ENCODE assay signal across 8 cellular contexts in the genomic region with DNA sequence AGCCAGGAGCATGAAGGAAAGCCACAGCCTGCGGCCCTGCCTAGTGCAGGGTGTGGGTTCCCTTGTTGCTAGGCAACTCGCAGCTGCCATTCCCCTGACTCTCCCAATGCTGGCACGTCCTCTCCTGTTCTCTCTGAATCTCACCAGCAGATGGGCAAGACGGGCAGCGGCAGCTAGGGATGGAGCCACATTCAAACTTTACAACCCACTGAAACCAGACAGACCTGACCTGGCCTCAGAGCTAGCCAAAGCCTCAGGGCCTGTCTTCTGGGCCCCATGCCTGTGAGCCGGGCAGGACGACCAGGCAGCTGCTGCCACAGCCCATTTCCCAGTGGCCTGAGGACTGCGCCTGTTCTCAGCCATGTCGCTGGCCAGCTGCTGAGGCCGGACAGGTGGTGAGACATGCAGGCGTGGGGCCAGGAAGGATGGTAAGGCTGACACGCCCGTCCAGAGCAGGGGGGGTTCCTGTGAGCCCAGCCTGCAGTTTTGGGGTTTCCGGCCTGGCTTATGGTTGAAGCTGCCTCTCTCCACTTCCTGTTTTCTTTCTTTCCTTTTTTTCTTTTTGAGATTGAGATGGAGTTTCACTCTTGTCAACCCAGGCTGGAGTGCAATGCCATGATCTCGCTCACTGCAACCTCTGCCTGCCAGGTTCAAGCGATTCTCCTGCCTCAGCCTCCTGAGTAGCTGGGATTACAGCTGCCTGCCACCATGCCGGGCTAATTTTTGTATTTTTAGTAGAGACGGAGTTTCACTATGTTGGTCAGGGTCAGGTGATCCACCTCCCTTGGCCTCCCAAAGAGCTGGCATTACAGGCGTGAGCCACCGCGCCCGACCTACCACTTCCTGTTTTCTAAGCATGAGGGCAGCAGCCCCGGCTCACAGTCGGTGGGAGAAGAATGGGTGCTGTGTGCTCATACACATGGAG. TPM values are rescaled to one million over a fixed set of nuclear protein-coding genes. Genes with fewer than 3 reads are reported as not detected.
DNase-seq lines count a peak whose midpoint lies in the region; ATAC-seq, FAIRE-seq and TF ChIP-seq lines count a peak whose summit lies in the region.

No MANE protein-coding gene starts in this region.

- DNase-seq in CD4-positive, alpha-beta T cell = peak; percentile 51 to 83 (median 74)
- DNase-seq in T-helper 17 cell (peak; percentile 52 to 61 (median 55)), GM12878 (ENCODE audit: low read depth, low spot score) (peak; percentile 65), osteoblast (ENCODE audit: insufficient read length, low spot score, missing footprints) (peak; percentile 76), NCI-H524 (lab: John Stamatoyannopoulos, UW) (no peak), NCI-H446 (lab: John Stamatoyannopoulos, UW) (no peak), HuH-7.5 (ENCODE audit: low spot score) (no peak)

- peaks cover 64% of the 10 kb centered on the region for H3K4me1 Mint-ChIP-seq in CD4-positive, alpha-beta T cell (ENCODE audit: low read depth)
- H3K4me1 Mint-ChIP-seq in T-helper 17 cell = peaks cover 44% of the 10 kb centered on the region

- CTCF ChIA-PET in CD4-positive, alpha-beta T cell (lab: Charles Lee) = interaction anchor here (1.1 to 2.1 kb wide), 8 partner anchors 10 to 119 kb away, joined by 3 to 12 read pairs (median 5); no protein-coding TSS in a partner anchor
- CTCF ChIA-PET in GM12878 (lab: Yijun Ruan, JAX) = interaction anchor here (0.6 to 2.3 kb wide), 6 partner anchors 15 to 397 kb away, joined by 3 to 10 read pairs (median 4); partner anchors contain the start of gene TOMM22

- FAIRE-seq in GM12878 (lab: Jason Lieb, UNC) = peak; percentile 84

- H3K4me3 ChIP-seq in GM12878 (peak overlapping the region; percentile 61), osteoblast (ENCODE audit: insufficient read depth, low read length) (no peak overlapping the region)

- SMC1A ChIA-PET in GM12878 (lab: Charles Lee; ENCODE audit: uncharacterized antibody, unreplicated experiment) = interaction anchor here (1.1 to 1.7 kb wide), 5 partner anchors 18 to 68 kb away, joined by 3 to 7 read pairs (median 4); no protein-coding TSS in a partner anchor

- TF ChIP-seq CTCF in CD4-positive, alpha-beta T cell (IDR thresholded peaks at IDR 0.05) = no peak
- TF ChIP-seq CTCF in GM12878 (IDR thresholded peaks at IDR 0.05 in 2 of 3, conservative IDR thresholded peaks at IDR 0.05 in 1 of 3; ENCODE audit: control insufficient read depth in 2 of 3, extremely low read depth in 1 of 3, insufficient read depth in 1 of 3, low read depth in 3 of 3, low read length in 3 of 3) (no peak), osteoblast (IDR thresholded peaks at IDR 0.05; ENCODE audit: extremely low read depth, low read depth, low read length) (no peak)

- peaks cover 88% of the 10 kb centered on the region for H3K36me3 Mint-ChIP-seq in CD4-positive, alpha-beta T cell (ENCODE audit: low read depth)
- peaks cover 11% of the 10 kb centered on the region for H3K36me3 Mint-ChIP-seq in T-helper 17 cell (ENCODE audit: low read depth)

- TF ChIP-seq EP300 in GM12878 (IDR thresholded peaks at IDR 0.05; ENCODE audit: borderline replicate concordance in 1 of 2, control insufficient read depth in 1 of 2, low read depth in 2 of 2, low read length in 2 of 2) = peak; percentile 44 to 48; a peak in 2 of 4 replicates

- H3K4me2 ChIP-seq in GM12878 (ENCODE audit: control insufficient read depth, insufficient read depth) (peak overlapping the region; percentile 90), osteoblast (ENCODE audit: insufficient read depth, low read length) (no peak overlapping the region)

- WGBS in GM12878 (ENCODE audit: insufficient coverage, insufficient replicate concordance, low lambda C conversion rate, missing lambda C conversion rate) = 1% methylated on average over 24 of the region's 24 CpGs

- RAD21 ChIA-PET in GM12878 (lab: Charles Lee; ENCODE audit: unreplicated experiment) = interaction anchor here (0.9 to 2.1 kb wide), 4 partner anchors 16 to 118 kb away, joined by 3 to 11 read pairs (median 4); partner anchors contain the start of gene GTPBP1

- TF ChIP-seq POLR2A in GM12878 (IDR thresholded peaks at IDR 0.05; ENCODE audit: low read depth, low read length) = peak; percentile 34

- H3K27ac ChIP-seq in CD4-positive, alpha-beta T cell (ENCODE audit: low read depth, low read length) = peak overlapping the region; percentile 81
- H3K27ac ChIP-seq in GM12878 (ENCODE audit: control insufficient read depth, insufficient read depth) (peak overlapping the region; percentile 93), osteoblast (ENCODE audit: low read depth, low read length) (no peak overlapping the region)

- BruUV-seq in GM12878 (replicated peaks; lab: Mats Ljungman, UMichigan) = no TSS peak

- peak overlapping the region; percentile 99 for H3K4me3 Mint-ChIP-seq in CD4-positive, alpha-beta T cell
- peak overlapping the region; percentile 100 for H3K4me3 Mint-ChIP-seq in T-helper 17 cell

- H3K27me3 Mint-ChIP-seq in CD4-positive, alpha-beta T cell = no peaks in the 10 kb centered on the region
- no peaks in the 10 kb centered on the region for H3K27me3 Mint-ChIP-seq in T-helper 17 cell

- intact Hi-C loops in CD4-positive, alpha-beta T cell (cut with DNase I, micrococcal nuclease) = loop anchor here (1.0 to 5.0 kb wide), 2 partner anchors 46 to 91 kb away; partner anchors contain the start of genes GTPBP1 (in 1 of the 2) and NPTXR (in 1 of the 2)
- intact Hi-C loops in GM12878 (cut with micrococcal nuclease; ENCODE audit: unreplicated experiment) = loop anchor here (10.0 kb wide), 1 partner anchor 907 kb away; the partner anchor contains the start of genes ANKRD54 and EIF3L

- H3K36me3 ChIP-seq in GM12878 (ENCODE audit: control insufficient read depth in 2 of 2, insufficient read depth in 2 of 2, low read length in 1 of 2) (peaks cover 28 to 29% of the 10 kb centered on the region in 2 experiments), osteoblast (ENCODE audit: insufficient read depth, low read length) (peaks cover 51% of the 10 kb centered on the region)

- H3K9me3 Mint-ChIP-seq in CD4-positive, alpha-beta T cell = no peaks in the 10 kb centered on the region

- no peaks in the 10 kb centered on the region for H3K27me3 ChIP-seq in CD4-positive, alpha-beta T cell (ENCODE audit: control insufficient read depth, insufficient read depth, low read length)
- H3K27me3 ChIP-seq in GM12878 (replicated peaks in 1 of 2; ENCODE audit: control insufficient read depth in 2 of 2, insufficient read depth in 2 of 2, low read length in 1 of 2) = no peaks in the 10 kb centered on the region
- H3K27me3 ChIP-seq in osteoblast (ENCODE audit: insufficient read depth, low read length) = no peaks in the 10 kb centered on the region

- no peaks in the 10 kb centered on the region for H4K20me1 ChIP-seq in GM12878 (ENCODE audit: control insufficient read depth, insufficient read depth)
- H4K20me1 ChIP-seq in osteoblast (ENCODE audit: insufficient read depth, low read length) = no peaks in the 10 kb centered on the region

- ATAC-seq in CD4-positive, alpha-beta T cell (ENCODE audit: poor library complexity) = peak; percentile 59
- peak; percentile 43 for ATAC-seq in HG02973 (IDR thresholded peaks at IDR 0.05; ENCODE audit: unreplicated experiment)
- peak; percentile 57 for ATAC-seq in T-helper 17 cell
- peak; percentile 70 for ATAC-seq in GM12878

- peak overlapping the region; percentile 37 for H2AFZ ChIP-seq in GM12878 (ENCODE audit: control insufficient read depth, low read depth, low read length)
- no peak overlapping the region for H2AFZ ChIP-seq in osteoblast (ENCODE audit: low read length)

- peaks cover 27% of the 10 kb centered on the region for H3K4me1 ChIP-seq in GM12878 (ENCODE audit: control insufficient read depth, insufficient read depth, low read length)
- H3K4me1 ChIP-seq in osteoblast (ENCODE audit: insufficient read depth, low read length) = peaks cover 18% of the 10 kb centered on the region

- H3K79me2 ChIP-seq in GM12878 (ENCODE audit: control insufficient read depth, insufficient read depth, low read length) = peaks cover 52% of the 10 kb centered on the region
- peaks cover 30% of the 10 kb centered on the region for H3K79me2 ChIP-seq in osteoblast (ENCODE audit: insufficient read depth, low read length)

- POLR2A ChIA-PET in CD4-positive, alpha-beta T cell (lab: Charles Lee) = interaction anchor here (0.7 to 25.2 kb wide), 20 partner anchors 11 to 568 kb away, joined by 3 to 752 read pairs (median 4); partner anchors contain the start of genes CBX6, CBY1, FAM227A and GTPBP1
- POLR2A ChIA-PET in GM12878 (lab: Charles Lee) = interaction anchor here (1.4 to 5.1 kb wide), 2 partner anchors 45 to 53 kb away, joined by 3 to 27 read pairs; partner anchors contain the start of gene GTPBP1

- H3K9ac ChIP-seq in GM12878 (ENCODE audit: control insufficient read depth, insufficient read depth, low read length) = peak overlapping the region; percentile 63

- no peaks in the 10 kb centered on the region for H3K9me3 ChIP-seq in CD4-positive, alpha-beta T cell (ENCODE audit: control insufficient read depth, low read length)
- H3K9me3 ChIP-seq in T-helper 17 cell (ENCODE audit: control insufficient read depth, low read length, poor library complexity, severe bottlenecking) (no peaks in the 10 kb centered on the region), GM12878 (replicated peaks; ENCODE audit: control insufficient read depth, insufficient read depth, low read length) (no peaks in the 10 kb centered on the region), osteoblast (ENCODE audit: low read depth, low read length) (no peaks in the 10 kb centered on the region)

- TF ChIP-seq RAD21 in GM12878 (IDR thresholded peaks at IDR 0.05; ENCODE audit: insufficient read depth, low read depth, low read length) = no peak

- H3K27ac Mint-ChIP-seq in CD4-positive, alpha-beta T cell = peak overlapping the region; percentile 99
- peak overlapping the region; percentile 98 for H3K27ac Mint-ChIP-seq in T-helper 17 cell

- in situ Hi-C loops in GM12878 (cut with MboI) = no loop called here

RNA-seq across cellular contexts. Expression of gene SUN2, which starts 4.1 kb away (rescaled TPM):
- total RNA-seq in CD4-positive, alpha-beta T cell = 100 to 1,000 TPM; 440 to 453 TPM
- total RNA-seq in T-helper 17 cell = 100 to 1,000 TPM; 426 to 485 TPM
- 163 and 168 TPM in 2 replicates for total RNA-seq in GM12878 (2013; cell fraction: nucleolus; rRNA removed)
- 69.8 and 87.5 TPM in 2 replicates for total RNA-seq in GM12878 (2014; rRNA removed)
- total RNA-seq in GM12878 (2014; rRNA removed; fragmentation: Illumina TruSeq; extraction: Trizol) = 30.6 and 33.1 TPM in 2 replicates
- total RNA-seq in GM12878 (2021) = 93.4 and 107 TPM in 2 replicates
- 26.3 TPM for polyA plus RNA-seq in GM12878 (2011; ENCODE audit: low read depth)
- 18.6 and 38.7 TPM in 2 replicates for polyA plus RNA-seq in GM12878 (2011; rRNA removed)
- 48.0 and 68.9 TPM in 2 replicates for polyA plus RNA-seq in GM12878 (2011; cell fraction: cytosol; rRNA removed)
- 156 and 202 TPM in 2 replicates for polyA plus RNA-seq in GM12878 (2011; cell fraction: nucleus; rRNA removed)
- polyA plus RNA-seq in GM12878 (2012) = 56.9 and 62.2 TPM in 2 replicates
- polyA plus RNA-seq in GM12878 (2014; fragmentation: Illumina TruSeq; extraction: Trizol) = 8.7 and 26.2 TPM in 2 replicates
- under 1 TPM; 0.18 to 0.95 TPM for polyA plus RNA-seq in GM12878 (2014; fragmentation: Nextera tagmentation; extraction: Ambion mirVana)
- 78.0 and 103 TPM in 2 replicates for polyA plus RNA-seq in GM12878 (2014; rRNA removed)
- polyA plus RNA-seq in GM12878 (2016; fragmentation: Nextera tagmentation; extraction: Ambion mirVana) = 10 to 100 TPM; 10.4 to 40.8 TPM
- 49.2 and 105 TPM in 2 replicates for polyA minus RNA-seq in GM12878 (2011; rRNA and poly(A)+ RNA removed)
- polyA minus RNA-seq in GM12878 (2011; cell fraction: cytosol; rRNA and poly(A)+ RNA removed) = 31.7 and 37.9 TPM in 2 replicates
- 52.8 and 89.5 TPM in 2 replicates for polyA minus RNA-seq in GM12878 (2011; cell fraction: nucleus; rRNA and poly(A)+ RNA removed)
- total RNA-seq in osteoblast = 95.2 and 105 TPM in 2 replicates

RNA-seq across cellular contexts. Expression of gene DNAL4, which starts 42.3 kb away (rescaled TPM):
- 1 to 10 TPM; 1.9 to 2.7 TPM for total RNA-seq in CD4-positive, alpha-beta T cell
- total RNA-seq in T-helper 17 cell (1 to 10 TPM; 5.1 to 7.2 TPM), GM12878 (2014; rRNA removed) (6.6 and 7.0 TPM in 2 replicates), GM12878 (2014; rRNA removed; fragmentation: Illumina TruSeq; extraction: Trizol) (4.7 and 5.3 TPM in 2 replicates), GM12878 (2021) (5.1 and 6.3 TPM in 2 replicates), osteoblast (15.9 and 17.0 TPM in 2 replicates)
- 2.8 and 4.9 TPM in 2 replicates for total RNA-seq in GM12878 (2013; cell fraction: nucleolus; rRNA removed)
- 2.8 TPM for polyA plus RNA-seq in GM12878 (2011; ENCODE audit: low read depth)
- polyA plus RNA-seq in GM12878 (2011; rRNA removed) (3.9 and 4.5 TPM in 2 replicates), GM12878 (2014; fragmentation: Illumina TruSeq; extraction: Trizol) (3.5 and 8.0 TPM in 2 replicates), GM12878 (2014; fragmentation: Nextera tagmentation; extraction: Ambion mirVana) (under 1 TPM in 1 of 2 experiments, not detected in 1; 0.35 TPM), GM12878 (2014; rRNA removed) (8.5 and 8.9 TPM in 2 replicates), GM12878 (2016; fragmentation: Nextera tagmentation; extraction: Ambion mirVana) (1 to 10 TPM; 6.3 to 7.8 TPM)
- polyA plus RNA-seq in GM12878 (2011; cell fraction: cytosol; rRNA removed) = 7.1 and 8.4 TPM in 2 replicates
- polyA plus RNA-seq in GM12878 (2011; cell fraction: nucleus; rRNA removed) = 3.3 and 5.9 TPM in 2 replicates
- polyA plus RNA-seq in GM12878 (2012) = 6.4 and 7.2 TPM in 2 replicates
- polyA minus RNA-seq in GM12878 (2011; rRNA and poly(A)+ RNA removed) = 3.1 and 4.8 TPM in 2 replicates
- 1.6 and 1.8 TPM in 2 replicates for polyA minus RNA-seq in GM12878 (2011; cell fraction: cytosol; rRNA and poly(A)+ RNA removed)
- polyA minus RNA-seq in GM12878 (2011; cell fraction: nucleus; rRNA and poly(A)+ RNA removed) = 0.97 and 1.7 TPM in 2 replicates

RNA-seq across cellular contexts. Expression of gene GTPBP1, which starts 45.9 kb away (rescaled TPM):
- 100 to 1,000 TPM; 263 to 272 TPM for total RNA-seq in CD4-positive, alpha-beta T cell
- 100 to 1,000 TPM; 220 to 235 TPM for total RNA-seq in T-helper 17 cell
- total RNA-seq in GM12878 (2013; cell fraction: nucleolus; rRNA removed) = 156 and 196 TPM in 2 replicates
- 33.8 and 39.1 TPM in 2 replicates for total RNA-seq in GM12878 (2014; rRNA removed)
- total RNA-seq in GM12878 (2014; rRNA removed; fragmentation: Illumina TruSeq; extraction: Trizol) = 20.6 and 20.8 TPM in 2 replicates
- total RNA-seq in GM12878 (2021) = 55.7 and 63.1 TPM in 2 replicates
- polyA plus RNA-seq in GM12878 (2011; ENCODE audit: low read depth) = 25.3 TPM
- polyA plus RNA-seq in GM12878 (2011; rRNA removed) = 28.0 and 47.0 TPM in 2 replicates
- 32.9 and 43.9 TPM in 2 replicates for polyA plus RNA-seq in GM12878 (2011; cell fraction: cytosol; rRNA removed)
- polyA plus RNA-seq in GM12878 (2011; cell fraction: nucleus; rRNA removed) = 185 and 188 TPM in 2 replicates
- 37.0 and 38.4 TPM in 2 replicates for polyA plus RNA-seq in GM12878 (2012)
- polyA plus RNA-seq in GM12878 (2014; fragmentation: Illumina TruSeq; extraction: Trizol) = 16.6 and 39.2 TPM in 2 replicates
- polyA plus RNA-seq in GM12878 (2014; fragmentation: Nextera tagmentation; extraction: Ambion mirVana) = 1 to 10 TPM in 1 of 2 experiments, under 1 TPM in 1; 0.89 to 1.9 TPM
- polyA plus RNA-seq in GM12878 (2014; rRNA removed) = 46.2 and 57.3 TPM in 2 replicates
- 10 to 100 TPM; 25.7 to 29.3 TPM for polyA plus RNA-seq in GM12878 (2016; fragmentation: Nextera tagmentation; extraction: Ambion mirVana)
- polyA minus RNA-seq in GM12878 (2011; rRNA and poly(A)+ RNA removed) = 56.7 and 73.3 TPM in 2 replicates
- polyA minus RNA-seq in GM12878 (2011; cell fraction: cytosol; rRNA and poly(A)+ RNA removed) = 15.3 and 19.2 TPM in 2 replicates
- 76.4 and 113 TPM in 2 replicates for polyA minus RNA-seq in GM12878 (2011; cell fraction: nucleus; rRNA and poly(A)+ RNA removed)
- 28.3 and 34.7 TPM in 2 replicates for total RNA-seq in osteoblast

RNA-seq across cellular contexts. Expression of gene JOSD1, which starts 50.9 kb away (rescaled TPM):
- 100 to 1,000 TPM; 303 to 307 TPM for total RNA-seq in CD4-positive, alpha-beta T cell
- total RNA-seq in T-helper 17 cell (100 to 1,000 TPM; 132 to 157 TPM), GM12878 (2014; rRNA removed) (50.4 and 65.1 TPM in 2 replicates), GM12878 (2014; rRNA removed; fragmentation: Illumina TruSeq; extraction: Trizol) (37.1 and 37.9 TPM in 2 replicates), GM12878 (2021) (48.1 and 53.4 TPM in 2 replicates), osteoblast (82.2 and 86.1 TPM in 2 replicates)
- total RNA-seq in GM12878 (2013; cell fraction: nucleolus; rRNA removed) = 42.3 and 42.8 TPM in 2 replicates
- polyA plus RNA-seq in GM12878 (2011; ENCODE audit: low read depth) = 24.6 TPM
- polyA plus RNA-seq in GM12878 (2011; rRNA removed) (47.4 and 54.6 TPM in 2 replicates), GM12878 (2014; fragmentation: Illumina TruSeq; extraction: Trizol) (43.9 and 48.6 TPM in 2 replicates), GM12878 (2014; fragmentation: Nextera tagmentation; extraction: Ambion mirVana) (10 to 100 TPM; 11.9 to 15.9 TPM), GM12878 (2014; rRNA removed) (50.0 and 50.8 TPM in 2 replicates), GM12878 (2016; fragmentation: Nextera tagmentation; extraction: Ambion mirVana) (1 to 10 TPM; 6.2 to 7.8 TPM)
- 70.1 and 74.6 TPM in 2 replicates for polyA plus RNA-seq in GM12878 (2011; cell fraction: cytosol; rRNA removed)
- 35.7 and 38.5 TPM in 2 replicates for polyA plus RNA-seq in GM12878 (2011; cell fraction: nucleus; rRNA removed)
- polyA plus RNA-seq in GM12878 (2012) = 33.3 and 35.5 TPM in 2 replicates
- 46.8 and 52.2 TPM in 2 replicates for polyA minus RNA-seq in GM12878 (2011; rRNA and poly(A)+ RNA removed)
- 24.2 and 27.9 TPM in 2 replicates for polyA minus RNA-seq in GM12878 (2011; cell fraction: cytosol; rRNA and poly(A)+ RNA removed)
- 11.6 and 18.6 TPM in 2 replicates for polyA minus RNA-seq in GM12878 (2011; cell fraction: nucleus; rRNA and poly(A)+ RNA removed)

Comparison
In these comparisons a context has a peak if more than half of its experiments do, and no peak if none do; other contexts are left out.
1. DNase-seq: peak in CD4-positive, alpha-beta T cell (10 of 10), T-helper 17 cell (3 of 3), GM12878 (single experiment) and osteoblast (single experiment); none in NCI-H524 (0 of 2), NCI-H446 (0 of 2) and HuH-7.5 (single experiment).
2. Peak in every context shown above with its lines, with median percentiles within 50 percentile points of each other: ATAC-seq.